In the genomic region with DNA sequence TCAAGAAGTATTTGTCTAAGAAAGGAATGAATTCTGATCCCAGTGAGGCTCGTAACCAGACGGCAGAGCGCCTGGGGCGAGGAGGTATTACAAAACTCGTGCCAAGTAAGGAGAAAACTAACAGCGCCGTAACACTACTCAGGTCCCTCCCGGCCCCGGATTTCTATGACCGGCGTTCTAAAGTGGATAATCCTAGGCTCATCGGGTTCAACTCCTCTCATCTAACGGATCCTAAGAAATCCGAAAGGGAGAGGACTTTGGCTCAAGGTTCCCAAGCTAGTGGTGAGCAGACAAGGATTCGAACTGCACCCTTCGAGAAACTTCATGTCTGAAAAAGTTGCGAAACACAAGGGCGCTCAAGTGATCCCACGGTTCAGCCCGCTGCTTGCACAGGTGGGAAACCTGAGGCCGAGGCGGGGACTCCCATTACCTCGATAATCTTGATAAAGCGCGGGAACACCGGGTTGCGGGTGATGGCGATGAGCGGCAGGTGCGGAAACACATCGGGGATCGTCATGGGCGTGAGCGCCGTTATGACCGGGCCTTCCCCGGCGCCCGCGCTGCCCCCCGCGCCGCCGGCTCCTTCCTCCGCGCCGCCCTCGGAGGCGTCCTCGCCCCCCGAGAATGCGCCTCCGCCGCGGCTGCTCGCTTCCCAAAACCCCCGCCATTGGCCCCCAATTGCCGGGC, we compare ENCODE assay signal across 8 cellular contexts. TPM values are rescaled to one million over a fixed set of nuclear protein-coding genes. Genes with fewer than 3 reads are reported as not detected.
DNase-seq lines count a peak whose midpoint lies in the region; ATAC-seq and TF ChIP-seq lines count a peak whose summit lies in the region.

No MANE protein-coding gene starts in this region.

- H3K27me3 ChIP-seq in Caco-2 (replicated peaks; ENCODE audit: control insufficient read depth, insufficient read depth, low read length) (no peaks in the 10 kb centered on the region), H9 (ENCODE audit: insufficient read depth, low read length) (no peaks in the 10 kb centered on the region), SU-DHL-6 (ENCODE audit: low read length) (no peaks in the 10 kb centered on the region), neural cell (ENCODE audit: insufficient read depth, low read depth, low read length) (no peaks in the 10 kb centered on the region)

- H3F3A ChIP-seq in SU-DHL-6 (ENCODE audit: insufficient read depth) (no peaks in the 10 kb centered on the region), neural cell (ENCODE audit: insufficient read depth, low read length, poor library complexity, severe bottlenecking) (no peaks in the 10 kb centered on the region)

- H3K9me2 ChIP-seq in SU-DHL-6 (replicated peaks; ENCODE audit: insufficient read depth, low read length) (no peaks in the 10 kb centered on the region), neural cell (ENCODE audit: insufficient read depth, low read length) (no peaks in the 10 kb centered on the region)

- no peak overlapping the region for H4K8ac ChIP-seq in H9 (replicated peaks; ENCODE audit: insufficient read length, low read depth, low read length)

- DNase-seq in Caco-2 = peak in 1 of 2 experiments; percentile 22
- no peak for DNase-seq in H9
- DNase-seq in epithelial cell of prostate (ENCODE audit: low read depth, low spot score) = no peak
- DNase-seq in GM03348 (ENCODE audit: low spot score) = no peak
- DNase-seq in HuH-7 (ENCODE audit: low spot score) = no peak

- H3K9me3 Mint-ChIP-seq in Caco-2 (ENCODE audit: unreplicated experiment) (no peaks in the 10 kb centered on the region), H9 (no peaks in the 10 kb centered on the region; a peak in 2 of 5 replicates)

- H3K9me3 ChIP-seq in Caco-2 = no peaks in the 10 kb centered on the region
- no peaks in the 10 kb centered on the region for H3K9me3 ChIP-seq in H9 (ENCODE audit: control insufficient read depth, low read depth, low read length)
- no peaks in the 10 kb centered on the region for H3K9me3 ChIP-seq in SU-DHL-6 (ENCODE audit: insufficient read depth, low read length)
- H3K9me3 ChIP-seq in neural cell (ENCODE audit: low read length) = no peaks in the 10 kb centered on the region

- no CpG with 5 or more reads among the region's 58 CpGs for WGBS in H9 (ENCODE audit: extremely low coverage, insufficient read length, low lambda C conversion rate)

- H2AK5ac ChIP-seq in H9 (ENCODE audit: insufficient read length, low read length) = no peak overlapping the region

- no peak overlapping the region for H2BK5ac ChIP-seq in H9 (ENCODE audit: insufficient read length, low read length)

- H3K36me3 Mint-ChIP-seq in Caco-2 (ENCODE audit: insufficient read depth, unreplicated experiment) (peaks cover 56% of the 10 kb centered on the region), H9 (ENCODE audit: insufficient read depth in 1 of 3, low read depth in 3 of 3) (peaks cover 13 to 25% (median 15%) of the 10 kb centered on the region in 3 experiments)

- TF ChIP-seq EP300 in neural cell (conservative IDR thresholded peaks at IDR 0.05; ENCODE audit: poor library complexity, severe bottlenecking) = no peak

- H2AFZ ChIP-seq in H9 (ENCODE audit: low read length) = no peak overlapping the region
- peak overlapping the region; percentile 46 for H2AFZ ChIP-seq in SU-DHL-6 (ENCODE audit: low read depth, low read length, severe bottlenecking)
- peak overlapping the region; percentile 51 for H2AFZ ChIP-seq in neural cell (ENCODE audit: low read depth, low read length)

- no peak overlapping the region for H2BK12ac ChIP-seq in H9 (ENCODE audit: insufficient read length, low read depth, low read length)

- H3K79me2 ChIP-seq in H9 (ENCODE audit: insufficient read depth, low read length) (peaks cover 31% of the 10 kb centered on the region), SU-DHL-6 (ENCODE audit: insufficient read depth, low read length) (peaks cover 51% of the 10 kb centered on the region), neural cell (replicated peaks; ENCODE audit: insufficient read depth, low read length) (peaks cover 24% of the 10 kb centered on the region)

- H3K27me3 Mint-ChIP-seq in Caco-2 (ENCODE audit: insufficient read depth, unreplicated experiment) (no peaks in the 10 kb centered on the region), H9 (ENCODE audit: low read depth) (no peaks in the 10 kb centered on the region; the same call in 1 of the 2 replicates)

- peaks cover 9% of the 10 kb centered on the region for H3K23me2 ChIP-seq in H9 (ENCODE audit: insufficient read length, low read depth, low read length, poor library complexity, severe bottlenecking)

- peak overlapping the region; percentile 81 for H3K9ac ChIP-seq in H9 (ENCODE audit: extremely low read depth, insufficient read length, low read length)
- peak overlapping the region; percentile 87 for H3K9ac ChIP-seq in SU-DHL-6 (ENCODE audit: low read length)
- peak overlapping the region; percentile 75 for H3K9ac ChIP-seq in neural cell (ENCODE audit: low read length)

- H3K4me3 Mint-ChIP-seq in Caco-2 (ENCODE audit: unreplicated experiment) = peak overlapping the region; percentile 84
- H3K4me3 Mint-ChIP-seq in H9 = peak overlapping the region; percentile 91 to 98

- intact Hi-C loops in Caco-2 (cut with micrococcal nuclease; ENCODE audit: unreplicated experiment) = no loop called here

- H3K4me1 Mint-ChIP-seq in Caco-2 (ENCODE audit: low read depth, unreplicated experiment) (no peaks in the 10 kb centered on the region), H9 (peaks cover 16 to 18% of the 10 kb centered on the region in 2 experiments)

- no peak overlapping the region for H3K56ac ChIP-seq in H9 (ENCODE audit: insufficient read length, low read depth, low read length)

- peak overlapping the region; percentile 51 for H3K18ac ChIP-seq in H9 (ENCODE audit: insufficient read length, low read depth, low read length)

- H3K4me3 ChIP-seq in Caco-2 (ENCODE audit: low read depth, low read length) = peak overlapping the region; percentile 98
- peak overlapping the region; percentile 81 for H3K4me3 ChIP-seq in SU-DHL-6 (ENCODE audit: insufficient read depth, low read length, poor library complexity, severe bottlenecking)
- peak overlapping the region; percentile 68 for H3K4me3 ChIP-seq in neural cell (ENCODE audit: low read length)

- H3K36me3 ChIP-seq in Caco-2 (ENCODE audit: control insufficient read depth, insufficient read depth, low read length) (peaks cover 1% of the 10 kb centered on the region; the same call in 1 of the 2 replicates), SU-DHL-6 (ENCODE audit: low read length) (peaks cover 6% of the 10 kb centered on the region; the same call in 1 of the 2 replicates), neural cell (ENCODE audit: insufficient read depth, low read length) (no peaks in the 10 kb centered on the region)

- H3K4ac ChIP-seq in H9 (ENCODE audit: low read depth, low read length) = peak overlapping the region; percentile 16; the same call in 1 of the 2 replicates

- POLR2A ChIA-PET in Caco-2 (lab: Charles Lee) = interaction anchor here (0.7 to 1.3 kb wide), 7 partner anchors 23 to 185 kb away, joined by 3 to 24 read pairs (median 8); a partner anchor contains a TSS

- H2BK120ac ChIP-seq in H9 (ENCODE audit: low read depth, low read length, poor library complexity, severe bottlenecking) = peak overlapping the region; percentile 74

- H3K14ac ChIP-seq in H9 (ENCODE audit: insufficient read depth, low read length) = peak overlapping the region; percentile 76; the same call in 1 of the 2 replicates

- H3K4me2 ChIP-seq in H9 (ENCODE audit: insufficient read depth, insufficient read length, low read length) = peak overlapping the region; percentile 90
- H3K4me2 ChIP-seq in SU-DHL-6 (ENCODE audit: low read depth, low read length, poor library complexity, severe bottlenecking) = peak overlapping the region; percentile 85
- peak overlapping the region; percentile 35 for H3K4me2 ChIP-seq in neural cell (ENCODE audit: low read length)

- TF ChIP-seq CTCF in Caco-2 (IDR thresholded peaks at IDR 0.05; ENCODE audit: insufficient read depth in 1 of 2, low read depth in 1 of 2, low read length in 1 of 2, severe bottlenecking in 1 of 2, unreplicated experiment in 1 of 2) = no peak
- TF ChIP-seq CTCF in H9 (conservative IDR thresholded peaks at IDR 0.05) = no peak
- no peak for TF ChIP-seq CTCF in SU-DHL-6 (IDR thresholded peaks at IDR 0.05; ENCODE audit: insufficient read depth, low read length, poor library complexity, severe bottlenecking)
- no peak for TF ChIP-seq CTCF in neural cell (IDR thresholded peaks at IDR 0.05; ENCODE audit: poor library complexity, severe bottlenecking)

- no peak overlapping the region for H2BK20ac ChIP-seq in H9 (ENCODE audit: low read depth, low read length, poor library complexity, severe bottlenecking)

- no peak overlapping the region for H4K5ac ChIP-seq in H9 (ENCODE audit: insufficient read length, low read depth, low read length)

- H4K20me1 ChIP-seq in H9 (ENCODE audit: control insufficient read depth, insufficient read depth, insufficient read length) = no peaks in the 10 kb centered on the region
- H4K20me1 ChIP-seq in SU-DHL-6 (ENCODE audit: low read depth, low read length) = peaks cover 12% of the 10 kb centered on the region
- H4K20me1 ChIP-seq in neural cell (ENCODE audit: insufficient read depth) = no peaks in the 10 kb centered on the region

- CTCF ChIA-PET in Caco-2 (lab: Charles Lee) = interaction anchor here (1.0 to 1.1 kb wide), 2 partner anchors 55 to 85 kb away, joined by 4 to 6 read pairs; no protein-coding TSS in a partner anchor

- H3K4me1 ChIP-seq in Caco-2 = no peaks in the 10 kb centered on the region
- no peaks in the 10 kb centered on the region for H3K4me1 ChIP-seq in H9 (ENCODE audit: insufficient read depth, low read length)

- H3K79me1 ChIP-seq in H9 (ENCODE audit: insufficient read depth, low read depth, low read length, poor library complexity, severe bottlenecking) = peaks cover 4% of the 10 kb centered on the region

- BruUV-seq in Caco-2 (replicated peaks; lab: Mats Ljungman, UMichigan) = TSS peak; percentile 68

- H3K27ac Mint-ChIP-seq in Caco-2 (ENCODE audit: unreplicated experiment) (peak overlapping the region; percentile 93), H9 (peak overlapping the region; percentile 78 to 97 (median 95))

- no peak overlapping the region for H4K91ac ChIP-seq in H9 (ENCODE audit: insufficient read length, low read depth, low read length)

- H2BK15ac ChIP-seq in H9 (ENCODE audit: low read depth, low read length) = no peak overlapping the region

- TF ChIP-seq RAD21 in neural cell (conservative IDR thresholded peaks at IDR 0.05) = no peak

- no peak overlapping the region for H3T11ph ChIP-seq in H9 (ENCODE audit: low read length)

- no peak for ATAC-seq in HG02870 (IDR thresholded peaks at IDR 0.05; ENCODE audit: unreplicated experiment)

- no peak overlapping the region for H3K23ac ChIP-seq in H9 (ENCODE audit: insufficient read length, low read depth, low read length)

- H3K27ac ChIP-seq in H9 (ENCODE audit: insufficient read length, low read depth, low read length) (no peak overlapping the region), SU-DHL-6 (ENCODE audit: low read depth, low read length) (peak overlapping the region; percentile 64), epithelial cell of prostate (peak overlapping the region; percentile 99), neural cell (ENCODE audit: low read length) (peak overlapping the region; percentile 78)

RNA-seq across cellular contexts. Expression of a gene that starts 0.5 kb away (rescaled TPM):
- 174 and 208 TPM in 2 replicates for total RNA-seq in Caco-2 (2022)
- 108 and 113 TPM in 2 replicates for total RNA-seq in H9 (2021)
- 43.1 and 46.2 TPM in 2 replicates for polyA plus RNA-seq in neural cell
- polyA minus RNA-seq in neural cell = 46.0 and 48.9 TPM in 2 replicates

RNA-seq across cellular contexts. Expression of a gene that starts 1.0 kb away (rescaled TPM):
- total RNA-seq in Caco-2 (2022) (not detected in 2 replicates), H9 (2021) (not detected in 2 replicates)
- polyA plus RNA-seq in neural cell = not detected in 2 replicates
- polyA minus RNA-seq in neural cell = not detected in 2 replicates

RNA-seq across cellular contexts. Expression of a gene that starts 29.3 kb away (rescaled TPM):
- total RNA-seq in Caco-2 (2022) = 951 and 1,003 TPM in 2 replicates
- total RNA-seq in H9 (2021) = 1,066 and 1,074 TPM in 2 replicates
- 358 and 452 TPM in 2 replicates for polyA plus RNA-seq in neural cell
- polyA minus RNA-seq in neural cell = 119 TPM in 2 replicates

RNA-seq across cellular contexts. Expression of a gene that starts 38.6 kb away (rescaled TPM):
- total RNA-seq in Caco-2 (2022) (2.4 and 3.1 TPM in 2 replicates), H9 (2021) (8.0 and 9.3 TPM in 2 replicates)
- 170 and 223 TPM in 2 replicates for polyA plus RNA-seq in neural cell
- polyA minus RNA-seq in neural cell = 58.5 and 65.5 TPM in 2 replicates

RNA-seq across cellular contexts. Expression of a gene that starts 39.1 kb away (rescaled TPM):
- total RNA-seq in Caco-2 (2022) = 43.1 and 44.0 TPM in 2 replicates
- total RNA-seq in H9 (2021) = 23.4 and 23.8 TPM in 2 replicates
- polyA plus RNA-seq in neural cell = 46.0 and 52.3 TPM in 2 replicates
- polyA minus RNA-seq in neural cell = 14.0 and 14.4 TPM in 2 replicates

Comparison
In these comparisons a context has a peak if more than half of its experiments do, and no peak if none do; other contexts are left out.
1. H3K4me2 ChIP-seq: peak in every context shown above with its lines; median percentile 90 in H9; 85 in SU-DHL-6; 35 in neural cell.